Comparison of ENCODE assay signal across 3 cellular contexts in the genomic region with DNA sequence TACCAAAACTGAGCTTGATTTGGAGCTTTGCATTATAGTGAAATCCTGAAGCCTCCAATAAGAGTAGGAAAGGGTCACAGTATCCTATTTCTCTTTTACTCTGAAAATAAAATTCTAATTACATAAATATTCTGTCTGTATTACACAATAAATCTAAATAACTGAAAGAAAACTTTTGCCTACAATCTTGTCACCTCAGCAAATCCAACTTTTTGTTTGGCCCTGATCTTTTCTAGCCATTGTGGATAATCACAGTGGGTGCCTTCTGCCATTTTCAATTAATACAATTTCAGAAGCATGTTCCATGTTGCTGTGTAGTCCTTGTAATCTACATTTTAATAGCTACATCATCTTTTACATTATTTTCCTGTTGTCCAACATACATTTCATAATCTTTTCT.
TF ChIP-seq lines count a peak whose summit lies in the region.

No MANE protein-coding gene starts in this region.

TF ChIP-seq in A549, 52 proteins besides CTCF, POLR2A, EP300 and RAD21:
- TF ChIP-seq NR3C1 (IDR thresholded peaks at IDR 0.05) (no peak), MAFK (IDR thresholded peaks at IDR 0.05; ENCODE audit: partially characterized antibody) (peak; percentile 13)

TF ChIP-seq in K562, 482 proteins besides CTCF, POLR2A, EP300 and RAD21:
- TF ChIP-seq ZNF316 (IDR thresholded peaks at IDR 0.05) (peak; percentile 73; the same call in 1 of the 2 replicates), POLR2G (IDR thresholded peaks at IDR 0.05; ENCODE audit: low read depth, low read length) (no peak), MYBL2 (IDR thresholded peaks at IDR 0.05; ENCODE audit: low read depth) (no peak), MYBL2 (CRISPR knock-in tag; IDR thresholded peaks at IDR 0.05; ENCODE audit: borderline replicate concordance) (no peak), C11orf30 (IDR thresholded peaks at IDR 0.05; ENCODE audit: low read depth) (peak; percentile 56), ETS1 (conservative IDR thresholded peaks at IDR 0.05; ENCODE audit: control insufficient read depth, low read depth, low read length) (no peak)

TF ChIP-seq in SK-N-SH treated with all-trans-retinoic acid at 6 μM for 48 hours, 23 proteins besides CTCF, POLR2A, EP300 and RAD21:
- TF ChIP-seq ZFP30 (CRISPR knock-in tag; IDR thresholded peaks at IDR 0.05) (no peak), ZNF8 (CRISPR knock-in tag; IDR thresholded peaks at IDR 0.05) (no peak), ZNF565 (CRISPR knock-in tag; conservative IDR thresholded peaks at IDR 0.05; ENCODE audit: low read depth) (no peak)
- TF ChIP-seq, protein P1, sequence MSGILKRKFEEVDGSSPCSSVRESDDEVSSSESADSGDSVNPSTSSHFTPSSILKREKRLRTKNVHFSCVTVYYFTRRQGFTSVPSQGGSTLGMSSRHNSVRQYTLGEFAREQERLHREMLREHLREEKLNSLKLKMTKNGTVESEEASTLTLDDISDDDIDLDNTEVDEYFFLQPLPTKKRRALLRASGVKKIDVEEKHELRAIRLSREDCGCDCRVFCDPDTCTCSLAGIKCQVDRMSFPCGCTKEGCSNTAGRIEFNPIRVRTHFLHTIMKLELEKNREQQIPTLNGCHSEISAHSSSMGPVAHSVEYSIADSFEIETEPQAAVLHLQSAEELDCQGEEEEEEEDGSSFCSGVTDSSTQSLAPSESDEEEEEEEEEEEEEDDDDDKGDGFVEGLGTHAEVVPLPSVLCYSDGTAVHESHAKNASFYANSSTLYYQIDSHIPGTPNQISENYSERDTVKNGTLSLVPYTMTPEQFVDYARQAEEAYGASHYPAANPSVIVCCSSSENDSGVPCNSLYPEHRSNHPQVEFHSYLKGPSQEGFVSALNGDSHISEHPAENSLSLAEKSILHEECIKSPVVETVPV (CRISPR knock-in tag; IDR thresholded peaks at IDR 0.05) = no peak
- TF ChIP-seq, protein P2, sequence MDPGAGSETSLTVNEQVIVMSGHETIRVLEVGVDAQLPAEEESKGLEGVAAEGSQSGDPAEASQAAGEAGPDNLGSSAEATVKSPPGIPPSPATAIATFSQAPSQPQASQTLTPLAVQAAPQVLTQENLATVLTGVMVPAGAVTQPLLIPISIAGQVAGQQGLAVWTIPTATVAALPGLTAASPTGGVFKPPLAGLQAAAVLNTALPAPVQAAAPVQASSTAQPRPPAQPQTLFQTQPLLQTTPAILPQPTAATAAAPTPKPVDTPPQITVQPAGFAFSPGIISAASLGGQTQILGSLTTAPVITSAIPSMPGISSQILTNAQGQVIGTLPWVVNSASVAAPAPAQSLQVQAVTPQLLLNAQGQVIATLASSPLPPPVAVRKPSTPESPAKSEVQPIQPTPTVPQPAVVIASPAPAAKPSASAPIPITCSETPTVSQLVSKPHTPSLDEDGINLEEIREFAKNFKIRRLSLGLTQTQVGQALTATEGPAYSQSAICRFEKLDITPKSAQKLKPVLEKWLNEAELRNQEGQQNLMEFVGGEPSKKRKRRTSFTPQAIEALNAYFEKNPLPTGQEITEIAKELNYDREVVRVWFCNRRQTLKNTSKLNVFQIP (CRISPR knock-in tag; IDR thresholded peaks at IDR 0.05; ENCODE audit: borderline replicate concordance, low read depth) = no peak
- TF ChIP-seq, protein P3, sequence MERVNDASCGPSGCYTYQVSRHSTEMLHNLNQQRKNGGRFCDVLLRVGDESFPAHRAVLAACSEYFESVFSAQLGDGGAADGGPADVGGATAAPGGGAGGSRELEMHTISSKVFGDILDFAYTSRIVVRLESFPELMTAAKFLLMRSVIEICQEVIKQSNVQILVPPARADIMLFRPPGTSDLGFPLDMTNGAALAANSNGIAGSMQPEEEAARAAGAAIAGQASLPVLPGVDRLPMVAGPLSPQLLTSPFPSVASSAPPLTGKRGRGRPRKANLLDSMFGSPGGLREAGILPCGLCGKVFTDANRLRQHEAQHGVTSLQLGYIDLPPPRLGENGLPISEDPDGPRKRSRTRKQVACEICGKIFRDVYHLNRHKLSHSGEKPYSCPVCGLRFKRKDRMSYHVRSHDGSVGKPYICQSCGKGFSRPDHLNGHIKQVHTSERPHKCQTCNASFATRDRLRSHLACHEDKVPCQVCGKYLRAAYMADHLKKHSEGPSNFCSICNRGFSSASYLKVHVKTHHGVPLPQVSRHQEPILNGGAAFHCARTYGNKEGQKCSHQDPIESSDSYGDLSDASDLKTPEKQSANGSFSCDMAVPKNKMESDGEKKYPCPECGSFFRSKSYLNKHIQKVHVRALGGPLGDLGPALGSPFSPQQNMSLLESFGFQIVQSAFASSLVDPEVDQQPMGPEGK (CRISPR knock-in tag; IDR thresholded peaks at IDR 0.05; ENCODE audit: borderline replicate concordance) = no peak
- TF ChIP-seq, protein P4, sequence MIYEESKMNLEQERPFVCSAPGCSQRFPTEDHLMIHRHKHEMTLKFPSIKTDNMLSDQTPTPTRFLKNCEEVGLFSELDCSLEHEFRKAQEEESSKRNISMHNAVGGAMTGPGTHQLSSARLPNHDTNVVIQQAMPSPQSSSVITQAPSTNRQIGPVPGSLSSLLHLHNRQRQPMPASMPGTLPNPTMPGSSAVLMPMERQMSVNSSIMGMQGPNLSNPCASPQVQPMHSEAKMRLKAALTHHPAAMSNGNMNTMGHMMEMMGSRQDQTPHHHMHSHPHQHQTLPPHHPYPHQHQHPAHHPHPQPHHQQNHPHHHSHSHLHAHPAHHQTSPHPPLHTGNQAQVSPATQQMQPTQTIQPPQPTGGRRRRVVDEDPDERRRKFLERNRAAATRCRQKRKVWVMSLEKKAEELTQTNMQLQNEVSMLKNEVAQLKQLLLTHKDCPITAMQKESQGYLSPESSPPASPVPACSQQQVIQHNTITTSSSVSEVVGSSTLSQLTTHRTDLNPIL (CRISPR knock-in tag; IDR thresholded peaks at IDR 0.05; ENCODE audit: low read depth) = no peak
